Comparison of ENCODE assay signal across 13 cellular contexts in the genomic region with DNA sequence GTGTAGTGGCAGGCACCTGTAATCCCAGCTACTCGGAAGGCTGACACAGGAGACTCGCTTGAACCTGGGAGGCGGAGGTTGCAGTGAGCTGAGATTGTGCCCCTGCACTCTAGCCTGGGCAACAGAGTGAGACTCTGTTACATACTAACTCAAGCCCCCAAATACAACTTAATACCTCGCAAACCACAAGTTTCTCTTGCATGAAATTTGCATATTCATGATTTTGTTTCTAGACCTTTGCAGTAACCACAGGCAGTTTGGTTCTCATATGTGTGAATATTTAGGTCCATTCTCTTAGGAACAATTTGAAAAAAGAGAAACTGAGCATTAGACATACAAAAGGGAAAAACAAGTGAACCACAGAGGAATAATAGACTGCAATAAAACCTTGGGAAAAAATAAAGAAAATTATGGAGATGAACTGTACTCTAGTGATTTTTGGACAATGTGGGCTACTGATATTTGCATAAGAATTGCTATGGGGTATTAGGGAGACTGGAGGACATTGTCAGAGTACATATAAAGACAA.
DNase-seq lines count a peak whose midpoint lies in the region; ATAC-seq and TF ChIP-seq lines count a peak whose summit lies in the region.
"Had no signal": no experiment of that assay in that cellular context is flagged by ENCODE, and none has a peak within 500 bp of the region (broad histone marks: within the 10 kb centered on the region; RNA-seq: fewer than 3 reads in every experiment).

No MANE protein-coding gene starts in this region.

- H3K27me3 ChIP-seq in H9 (ENCODE audit: insufficient read depth, low read length), result no peaks in the 10 kb centered on the region

- H4K20me1 ChIP-seq in H9 (ENCODE audit: control insufficient read depth, insufficient read depth, insufficient read length), result no peaks in the 10 kb centered on the region

- no peak overlapping the region for H3T11ph ChIP-seq in H9 (ENCODE audit: low read length)

- TF ChIP-seq CTCF in lower leg skin (IDR thresholded peaks at IDR 0.05), result no peak
- TF ChIP-seq CTCF in H9 (conservative IDR thresholded peaks at IDR 0.05), result no peak
- no peak for TF ChIP-seq CTCF in mucosa of descending colon (IDR thresholded peaks at IDR 0.05)

- peaks cover 2% of the 10 kb centered on the region for H3K79me1 ChIP-seq in H9 (ENCODE audit: insufficient read depth, low read depth, low read length, poor library complexity, severe bottlenecking)

- intact Hi-C loops in lower leg skin (cut with DNase I; ENCODE audit: low total_unique reads) (no loop called here), mucosa of descending colon (cut with DNase I, micrococcal nuclease) (no loop called here)

- H3K9ac ChIP-seq in H9 (ENCODE audit: extremely low read depth, insufficient read length, low read length), result no peak overlapping the region

- H3K79me2 ChIP-seq in H9 (ENCODE audit: insufficient read depth, low read length), result no peaks in the 10 kb centered on the region

- H2BK12ac ChIP-seq in H9 (ENCODE audit: insufficient read length, low read depth, low read length), result no peak overlapping the region

- no peak overlapping the region for H4K8ac ChIP-seq in H9 (replicated peaks; ENCODE audit: insufficient read length, low read depth, low read length)

- H3K36me3 Mint-ChIP-seq in H9 (ENCODE audit: insufficient read depth in 1 of 3, low read depth in 3 of 3), result peaks cover 0 to 3% (median 0%) of the 10 kb centered on the region in 3 experiments; a peak in 4 of 7 replicates

- no peak overlapping the region for H3K4me3 Mint-ChIP-seq in H9
- H3K4me3 Mint-ChIP-seq: stimulated activated naive CD8-positive, alpha-beta T cell treated with anti-CD3 and anti-CD28 coated beads, Interleukin-15, Interleukin-2, amounts not matched to agents 100 ng/mL and 50 ng/mL, for 24 hours had no signal

- no peak overlapping the region for H4K5ac ChIP-seq in H9 (ENCODE audit: insufficient read length, low read depth, low read length)

- H2AK5ac ChIP-seq in H9 (ENCODE audit: insufficient read length, low read length), result no peak overlapping the region

- no peak overlapping the region for H3K27ac ChIP-seq in H9 (ENCODE audit: insufficient read length, low read depth, low read length)

- H3K23me2 ChIP-seq in H9 (ENCODE audit: insufficient read length, low read depth, low read length, poor library complexity, severe bottlenecking), result no peaks in the 10 kb centered on the region

- H3K56ac ChIP-seq in H9 (ENCODE audit: insufficient read length, low read depth, low read length), result no peak overlapping the region

- no peak overlapping the region for H3K4ac ChIP-seq in H9 (ENCODE audit: low read depth, low read length)

- no peak overlapping the region for H3K4me2 ChIP-seq in H9 (ENCODE audit: insufficient read depth, insufficient read length, low read length)

- H3K9me3 Mint-ChIP-seq in H9, result no peaks in the 10 kb centered on the region; a peak in 1 of 5 replicates
- H3K9me3 Mint-ChIP-seq: stimulated activated naive CD8-positive, alpha-beta T cell treated with anti-CD3 and anti-CD28 coated beads, Interleukin-15, Interleukin-2, amounts not matched to agents 100 ng/mL and 50 ng/mL, for 24 hours had no signal

- H3K36me3 ChIP-seq in mucosa of descending colon (ENCODE audit: low read depth), result no peaks in the 10 kb centered on the region

- no peak overlapping the region for H2BK5ac ChIP-seq in H9 (ENCODE audit: insufficient read length, low read length)

- H3K9me3 ChIP-seq in H9 (ENCODE audit: control insufficient read depth, low read depth, low read length) (no peaks in the 10 kb centered on the region), mucosa of descending colon (no peaks in the 10 kb centered on the region)

- ATAC-seq in GM18861 (IDR thresholded peaks at IDR 0.05; ENCODE audit: unreplicated experiment), result peak; percentile 66
- peak; percentile 62 for ATAC-seq in GM21423 (IDR thresholded peaks at IDR 0.05; ENCODE audit: unreplicated experiment)
- peak; percentile 61 for ATAC-seq in HG03025 (IDR thresholded peaks at IDR 0.05; ENCODE audit: low FRiP score, unreplicated experiment)
- ATAC-seq in stimulated activated naive CD8-positive, alpha-beta T cell treated with anti-CD3 and anti-CD28 coated beads, Interleukin-15, Interleukin-2, amounts not matched to agents 100 U/mL and 50 U/mL, for 24 hours, result no peak
- no peak for ATAC-seq in mucosa of descending colon
- ATAC-seq: right cardiac atrium had no signal

- no peak overlapping the region for H2BK15ac ChIP-seq in H9 (ENCODE audit: low read depth, low read length)

- no peaks in the 10 kb centered on the region for H3K27me3 Mint-ChIP-seq in H9 (ENCODE audit: low read depth)
- H3K27me3 Mint-ChIP-seq: stimulated activated naive CD8-positive, alpha-beta T cell treated with anti-CD3 and anti-CD28 coated beads, Interleukin-15, Interleukin-2, amounts not matched to agents 100 ng/mL and 50 ng/mL, for 24 hours had no signal

- H2BK120ac ChIP-seq in H9 (ENCODE audit: low read depth, low read length, poor library complexity, severe bottlenecking), result no peak overlapping the region

- WGBS in lower leg skin, 2 donors, result 95 to 98% methylated on average over 4 of the region's 4 CpGs
- WGBS in H9 (ENCODE audit: extremely low coverage, insufficient read length, low lambda C conversion rate), result no CpG with 5 or more reads among the region's 4 CpGs

- peaks cover 6% of the 10 kb centered on the region; the same call in 1 of the 2 replicates for H3K4me1 ChIP-seq in H9 (ENCODE audit: insufficient read depth, low read length)
- H3K4me1 ChIP-seq in mucosa of descending colon (ENCODE audit: low read depth), result no peaks in the 10 kb centered on the region

- no peak overlapping the region for H4K91ac ChIP-seq in H9 (ENCODE audit: insufficient read length, low read depth, low read length)

- TF ChIP-seq POLR2A in lower leg skin (IDR thresholded peaks at IDR 0.05), result no peak

- H3K14ac ChIP-seq in H9 (ENCODE audit: insufficient read depth, low read length), result no peak overlapping the region

- no peak overlapping the region; a peak in 1 of 7 replicates for H3K27ac Mint-ChIP-seq in H9
- H3K27ac Mint-ChIP-seq: stimulated activated naive CD8-positive, alpha-beta T cell treated with anti-CD3 and anti-CD28 coated beads, Interleukin-15, Interleukin-2, amounts not matched to agents 100 ng/mL and 50 ng/mL, for 24 hours had no signal

- H2BK20ac ChIP-seq in H9 (ENCODE audit: low read depth, low read length, poor library complexity, severe bottlenecking), result no peak overlapping the region

- H3K18ac ChIP-seq in H9 (ENCODE audit: insufficient read length, low read depth, low read length), result no peak overlapping the region

- H2AFZ ChIP-seq in H9 (ENCODE audit: low read length), result no peak overlapping the region

- peaks cover 15 to 17% of the 10 kb centered on the region in 2 experiments for H3K4me1 Mint-ChIP-seq in H9

- peak; percentile 32 to 54 for DNase-seq in NCI-H526 (lab: John Stamatoyannopoulos, UW)
- no peak for DNase-seq in lower leg skin (ENCODE audit: low spot score in 2 of 2)
- no peak for DNase-seq in H9
- DNase-seq in stimulated activated naive CD8-positive, alpha-beta T cell treated with anti-CD3 and anti-CD28 coated beads, Interleukin-15, Interleukin-2, amounts not matched to agents 100 U/mL and 50 U/mL, for 24 hours, result no peak
- no peak for DNase-seq in mucosa of descending colon
- DNase-seq: activated naive CD4-positive, alpha-beta T cell; kidney; NCI-H2171 treated with DMSO at 0.1 percent for 48 hours; right cardiac atrium had no signal

- no peak overlapping the region for H3K4me3 ChIP-seq in lower leg skin (ENCODE audit: low read depth, poor library complexity, severe bottlenecking)
- no peak overlapping the region for H3K4me3 ChIP-seq in mucosa of descending colon

- H3K23ac ChIP-seq in H9 (ENCODE audit: insufficient read length, low read depth, low read length), result no peak overlapping the region

Comparison
In these comparisons a context has a peak if more than half of its experiments do, and no peak if none do; other contexts are left out.
1. ATAC-seq: peak in GM18861 (single experiment), GM21423 (single experiment) and HG03025 (single experiment); none in stimulated activated naive CD8-positive, alpha-beta T cell treated with anti-CD3 and anti-CD28 coated beads, Interleukin-15, Interleukin-2, amounts not matched to agents 100 U/mL and 50 U/mL, for 24 hours (single experiment) and mucosa of descending colon (single experiment).
2. DNase-seq: peak in NCI-H526 (2 of 2); none in lower leg skin (0 of 2), H9 (single experiment), stimulated activated naive CD8-positive, alpha-beta T cell treated with anti-CD3 and anti-CD28 coated beads, Interleukin-15, Interleukin-2, amounts not matched to agents 100 U/mL and 50 U/mL, for 24 hours (single experiment) and mucosa of descending colon (0 of 3).